ENCODE assay signal across 27 cellular contexts in the genomic region with DNA sequence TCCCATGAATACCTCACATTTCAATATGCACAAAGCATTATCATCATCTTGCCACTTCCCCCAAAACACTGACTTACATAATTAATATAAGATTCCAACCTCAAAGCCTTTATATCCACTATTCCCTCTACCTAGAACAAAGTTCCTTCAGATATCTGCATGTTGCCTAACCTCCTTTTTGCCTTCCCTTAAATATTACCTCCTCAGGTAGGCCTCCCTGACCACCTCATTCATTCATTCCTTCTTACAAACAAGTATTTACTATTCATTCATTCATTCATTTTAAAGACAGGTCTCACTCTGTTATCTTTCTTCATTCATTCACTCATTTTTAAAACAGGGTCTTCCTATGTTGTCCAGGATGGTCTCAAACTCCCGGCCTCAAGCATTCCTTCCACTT.
"Had no signal": no experiment of that assay in that cellular context is flagged by ENCODE, and none has a peak within 500 bp of the region (broad histone marks: within the 10 kb centered on the region; RNA-seq: fewer than 3 reads in every experiment).

No MANE protein-coding gene starts in this region.

- DNase-seq: activated CD4-positive, CD25-positive, alpha-beta regulatory T cell treated with anti-CD3 and anti-CD28 coated beads, Interleukin-2, amount 50 U/mL, for 72 hours; activated CD8-positive, alpha-beta memory T cell treated with anti-CD3 and anti-CD28 coated beads for 24 hours; activated gamma-delta T cell; activated naive CD4-positive, alpha-beta T cell treated with anti-CD3 and anti-CD28 coated beads, Interleukin-2, amount 50 U/mL, for 16 hours; activated naive CD8-positive, alpha-beta T cell treated with anti-CD3 and anti-CD28 coated beads, Interleukin-2, amount 50 U/mL, for 24 hours; activated T-cell treated with anti-CD3 and anti-CD28 coated beads, Interleukin-2, amount 50 U/mL, for 1 hour; amygdala; caudate nucleus; dermis blood vessel endothelial cell; effector CD4-positive, alpha-beta T cell; left ventricle myocardium inferior; naive thymus-derived CD4-positive, alpha-beta T cell; SK-N-SH; stimulated activated CD4-positive, alpha-beta T cell treated with anti-CD3 and anti-CD28 coated beads, Interleukin-4, amount 100 ng/mL, for 24 hours; stimulated activated naive B cell treated with anti-CD40 and anti-IgM and Interleukin-4, amounts not matched to agents 10 μg/mL and 1 μg/mL and 100 μg/mL, for 72 hours; stomach; SW 1271; T-helper 9 cell; thyroid gland; upper lobe of left lung; WERI-Rb-1 had no signal

- H3K9me3 ChIP-seq: left ventricle myocardium inferior, SK-N-SH, stomach, thyroid gland, upper lobe of left lung, vagina had no signal

- H3K4me2 ChIP-seq: SK-N-SH had no signal

- ATAC-seq: activated naive CD8-positive, alpha-beta T cell treated with anti-CD3 and anti-CD28 coated beads, Interleukin-2, amount 50 U/mL, for 24 hours; naive thymus-derived CD4-positive, alpha-beta T cell; sciatic nerve had no signal

- H3K27ac Mint-ChIP-seq: activated T-helper 1 cell treated with anti-CD3 and anti-CD28 coated beads, Interleukin-12 subunit alpha, Interleukin-12 subunit beta, Interleukin-2, Interleukin-4 antibody, amounts not matched to agents 30 ng/mL and 10 ng/mL and 1 ng/mL, durations not matched to agents 14 hours and 24 hours and 36 hours; progenitor cell of endocrine pancreas; T-helper 1 cell treated with Interleukin-12 subunit alpha and Interleukin-12 subunit beta and Interleukin-4 antibody, amounts not matched to agents 30 μg/mL and 1 μg/mL, for 36 hours had no signal

- H3K27me3 Mint-ChIP-seq: activated naive CD8-positive, alpha-beta T cell treated with anti-CD3 and anti-CD28 coated beads, Interleukin-2, amount 50 U/mL, for 24 hours; naive thymus-derived CD4-positive, alpha-beta T cell; progenitor cell of endocrine pancreas; stimulated activated naive B cell treated with anti-CD40 and anti-IgM and Interleukin-4, amounts not matched to agents 10 μg/mL and 1 μg/mL and 100 μg/mL, for 72 hours had no signal

- H3K27me3 ChIP-seq: stomach, thyroid gland, upper lobe of left lung, vagina had no signal

- H3K36me3 ChIP-seq: left ventricle myocardium inferior, stomach, thyroid gland, upper lobe of left lung, vagina, WERI-Rb-1 had no signal

- H3K27ac ChIP-seq: left ventricle myocardium inferior, skin epidermis, stomach, thyroid gland, vagina, WERI-Rb-1 had no signal

- H3K4me3 Mint-ChIP-seq: activated naive CD8-positive, alpha-beta T cell treated with anti-CD3 and anti-CD28 coated beads, Interleukin-2, amount 50 U/mL, for 24 hours; activated T-helper 1 cell treated with anti-CD3 and anti-CD28 coated beads, Interleukin-12 subunit alpha, Interleukin-12 subunit beta, Interleukin-2, Interleukin-4 antibody, amounts not matched to agents 30 ng/mL and 10 ng/mL and 1 ng/mL, durations not matched to agents 14 hours and 24 hours and 36 hours; T-helper 1 cell treated with Interleukin-12 subunit alpha and Interleukin-12 subunit beta and Interleukin-4 antibody, amounts not matched to agents 30 μg/mL and 1 μg/mL, for 36 hours had no signal

- H3K9me2 ChIP-seq: SK-N-SH had no signal

- H3K4me3 ChIP-seq: left ventricle myocardium inferior, skin epidermis, stomach, thyroid gland, upper lobe of left lung, vagina had no signal

- H3K9me3 Mint-ChIP-seq: activated naive CD8-positive, alpha-beta T cell treated with anti-CD3 and anti-CD28 coated beads, Interleukin-2, amount 50 U/mL, for 24 hours; activated T-helper 1 cell treated with anti-CD3 and anti-CD28 coated beads, Interleukin-12 subunit alpha, Interleukin-12 subunit beta, Interleukin-2, Interleukin-4 antibody, amounts not matched to agents 30 ng/mL and 10 ng/mL and 1 ng/mL, durations not matched to agents 14 hours and 24 hours and 36 hours; naive thymus-derived CD4-positive, alpha-beta T cell; stimulated activated naive B cell treated with anti-CD40 and anti-IgM and Interleukin-4, amounts not matched to agents 10 μg/mL and 1 μg/mL and 100 μg/mL, for 72 hours; T-helper 1 cell treated with Interleukin-12 subunit alpha and Interleukin-12 subunit beta and Interleukin-4 antibody, amounts not matched to agents 30 μg/mL and 1 μg/mL, for 36 hours had no signal
